8 cellular contexts compared by ENCODE assay signal in the genomic region with DNA sequence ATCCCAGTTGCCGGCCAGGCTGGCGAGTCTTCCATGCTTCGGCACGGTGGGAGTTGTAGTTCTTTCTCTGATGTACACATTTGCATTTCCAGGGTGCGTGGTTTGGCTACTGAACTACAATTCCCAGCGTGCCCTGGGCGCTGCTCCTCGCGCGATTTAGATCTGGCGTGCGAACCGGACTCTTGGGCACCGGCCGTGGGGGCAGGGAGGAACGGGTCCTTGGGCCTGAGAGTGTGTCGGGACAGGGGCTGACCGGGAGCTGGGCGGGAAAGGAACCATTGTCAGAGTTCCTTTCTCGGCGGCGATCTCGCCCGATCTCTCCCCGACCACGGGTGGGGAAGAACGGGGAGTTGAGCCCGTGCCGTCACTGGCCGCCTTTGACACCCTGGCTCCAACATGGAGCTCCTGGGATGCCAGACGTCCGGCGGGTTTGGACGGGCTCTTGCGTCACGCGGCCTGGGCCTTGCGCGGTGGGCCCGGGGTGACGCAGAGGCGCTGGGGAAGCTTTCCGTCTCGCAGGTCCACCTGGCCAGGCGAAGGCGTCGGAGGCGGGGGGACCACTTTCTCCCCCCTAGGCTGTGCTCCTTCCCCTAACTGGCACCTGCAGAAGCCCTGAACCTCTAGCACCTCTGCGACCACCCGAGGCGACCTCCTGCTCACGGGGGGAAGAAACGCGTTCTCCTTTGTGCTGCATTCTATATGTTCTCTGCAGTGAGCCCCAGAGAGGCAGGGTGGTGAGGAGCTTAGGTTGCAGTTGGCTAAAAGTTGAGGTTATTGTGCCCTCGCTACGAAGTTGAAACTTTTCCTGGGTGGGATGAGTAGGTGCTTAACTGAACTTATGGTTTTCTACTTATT. TPM values are rescaled to one million over a fixed set of nuclear protein-coding genes. Genes with fewer than 3 reads are reported as not detected.
A peak's percentile ranks its signal among the peaks of the same experiment; 100 is the strongest.
DNase-seq lines count a peak whose midpoint lies in the region; ATAC-seq and TF ChIP-seq lines count a peak whose summit lies in the region.

No MANE protein-coding gene starts in this region.

- in situ Hi-C loops in GM13977 (cut with MboI; ENCODE audit: low pct_unique_long_range_greater_than_20kb, low sequenced_read_pairs, unreplicated experiment) = no loop called here

- peak overlapping the region; percentile 97 to 98 for H3K27ac Mint-ChIP-seq in T-cell

- peaks cover 13% of the 10 kb centered on the region for H3K79me2 ChIP-seq in trophoblast cell (ENCODE audit: control insufficient read depth, insufficient read depth, low read length, poor library complexity)

- H3K27ac ChIP-seq in heart right ventricle = peak overlapping the region; percentile 91 to 99 (median 96)
- peak overlapping the region; percentile 63 for H3K27ac ChIP-seq in trophoblast cell (ENCODE audit: low read depth, low read length)
- H3K27ac ChIP-seq in tibial nerve = peak overlapping the region; percentile 99

- H3K27me3 ChIP-seq in heart right ventricle (no peaks in the 10 kb centered on the region), trophoblast cell (ENCODE audit: insufficient read depth, low read length) (no peaks in the 10 kb centered on the region), tibial nerve (no peaks in the 10 kb centered on the region)

- no peak for TF ChIP-seq CTCF in GM13977 (IDR thresholded peaks at IDR 0.05; ENCODE audit: extremely low read depth, insufficient read depth, missing control alignments)
- TF ChIP-seq CTCF in heart right ventricle (IDR thresholded peaks at IDR 0.05) = no peak
- TF ChIP-seq CTCF in tibial nerve (IDR thresholded peaks at IDR 0.05) = no peak

- H3K9me3 ChIP-seq in heart right ventricle (no peaks in the 10 kb centered on the region), trophoblast cell (ENCODE audit: insufficient read depth, low read depth, low read length) (no peaks in the 10 kb centered on the region), tibial nerve (no peaks in the 10 kb centered on the region)

- peak overlapping the region; percentile 94 to 99 (median 99) for H3K4me3 Mint-ChIP-seq in T-cell

- H2BK5ac ChIP-seq in trophoblast cell (ENCODE audit: low read depth, low read length, poor library complexity) = peak overlapping the region; percentile 53

- intact Hi-C loops in heart right ventricle (cut with DNase I) = loop anchor here in 3 of 10 donors (2.0 to 10.0 kb wide), 3 partner anchors 32 to 886 kb away; partner anchors contain the start of genes DOCK4 (in 1 of the 3), IMMP2L (in 1 of the 3) and ZNF277 (in 1 of the 3)

- H3K4me1 ChIP-seq in heart right ventricle = peaks cover 0 to 51% (median 45%) of the 10 kb centered on the region in 9 donors
- peaks cover 0 to 7% of the 10 kb centered on the region in 2 experiments for H3K4me1 ChIP-seq in trophoblast cell (ENCODE audit: control insufficient read depth in 1 of 2, insufficient read depth in 2 of 2, low read length in 2 of 2)
- peaks cover 0 to 46% (median 21%) of the 10 kb centered on the region in 4 donors for H3K4me1 ChIP-seq in tibial nerve

- peak overlapping the region; percentile 79 for H4K91ac ChIP-seq in trophoblast cell (ENCODE audit: low read depth, low read length)

- H3K9ac ChIP-seq in trophoblast cell (ENCODE audit: low read length) = peak overlapping the region; percentile 89

- ATAC-seq in HG02884 (IDR thresholded peaks at IDR 0.05; ENCODE audit: unreplicated experiment) = peak; percentile 79
- ATAC-seq in T-cell (replicated peaks in 1 of 4) = peak; percentile 79 to 85 (median 83)
- ATAC-seq in heart right ventricle = peak; percentile 88 to 93 (median 90)

- H3K4me2 ChIP-seq in trophoblast cell (ENCODE audit: low read length) = peak overlapping the region; percentile 79

- peak overlapping the region; percentile 71 for H3K18ac ChIP-seq in trophoblast cell (ENCODE audit: low read length)

- peaks cover 5% of the 10 kb centered on the region for H3K36me3 Mint-ChIP-seq in T-cell

- no peaks in the 10 kb centered on the region for H3K9me3 Mint-ChIP-seq in T-cell

- no peak overlapping the region for H2AK5ac ChIP-seq in trophoblast cell (ENCODE audit: low read length)

- H3K27me3 Mint-ChIP-seq in T-cell = no peaks in the 10 kb centered on the region

- peak overlapping the region; percentile 82 for H4K8ac ChIP-seq in trophoblast cell (ENCODE audit: low read depth, low read length)

- H2BK12ac ChIP-seq in trophoblast cell (ENCODE audit: low read length) = peak overlapping the region; percentile 12

- peak overlapping the region; percentile 77 to 97 (median 90) for H3K4me3 ChIP-seq in heart right ventricle
- H3K4me3 ChIP-seq in trophoblast cell (ENCODE audit: low read depth, low read length) = peak overlapping the region; percentile 95
- H3K4me3 ChIP-seq in tibial nerve = peak overlapping the region; percentile 81 to 100 (median 98)

- H3K14ac ChIP-seq in trophoblast cell (ENCODE audit: low read length) = peak overlapping the region; percentile 31

- no peak overlapping the region for H3K23ac ChIP-seq in trophoblast cell (ENCODE audit: low read length)

- H2BK120ac ChIP-seq in trophoblast cell (ENCODE audit: insufficient read depth, low read length, poor library complexity) = peak overlapping the region; percentile 5

- peak; percentile 92 for DNase-seq in GM13977 (ENCODE audit: low spot score)
- DNase-seq in NCI-H146 (lab: John Stamatoyannopoulos, UW) = peak; percentile 97
- DNase-seq in T-cell = peak; percentile 66 to 91 (median 84)
- peak; percentile 96 for DNase-seq in amniotic epithelial cell (ENCODE audit: low read depth)
- peak; percentile 91 to 97 for DNase-seq in heart right ventricle
- DNase-seq in trophoblast cell = peak; percentile 87 to 88
- DNase-seq in tibial nerve (ENCODE audit: low spot score in 2 of 2) = peak; percentile 91 to 94

- peak overlapping the region; percentile 95 for H3K4ac ChIP-seq in trophoblast cell (ENCODE audit: low read depth, low read length)

- H4K12ac ChIP-seq in trophoblast cell (ENCODE audit: low read depth, low read length) = peak overlapping the region; percentile 66

- 0 to 1% methylated on average over 56 of the region's 56 CpGs for WGBS in heart right ventricle, 2 donors
- WGBS in trophoblast cell (ENCODE audit: extremely low coverage, insufficient coverage, insufficient read length) = no CpG with 5 or more reads among the region's 56 CpGs
- WGBS in tibial nerve, 2 donors = 0 to 1% methylated on average over 30 to 46 of the region's 56 CpGs

- peak in 1 of 2 donors; percentile 44 for TF ChIP-seq EP300 in tibial nerve (IDR thresholded peaks at IDR 0.05)

- CTCF ChIA-PET in T-cell (lab: Charles Lee) = interaction anchor here (0.6 to 1.3 kb wide), 2 partner anchors 489 to 717 kb away, joined by 3 read pairs; a partner anchor contains a TSS

- peak overlapping the region; percentile 3 for H2AFZ ChIP-seq in trophoblast cell (ENCODE audit: insufficient read depth, low read length, poor library complexity)

- peaks cover 41 to 58% (median 46%) of the 10 kb centered on the region in 3 donors for H3K4me1 Mint-ChIP-seq in T-cell

- POLR2A ChIA-PET in T-cell (lab: Charles Lee) = interaction anchor here (0.6 to 4.8 kb wide), 13 partner anchors 8 to 489 kb away, joined by 3 to 37 read pairs (median 6); a partner anchor contains a TSS

- peak in 1 of 2 donors; percentile 32 for TF ChIP-seq POLR2A in tibial nerve (IDR thresholded peaks at IDR 0.05)

- H3K36me3 ChIP-seq in heart right ventricle (peaks cover 0 to 10% (median 5%) of the 10 kb centered on the region in 9 donors), trophoblast cell (ENCODE audit: control insufficient read depth in 1 of 2, insufficient read depth in 2 of 2, low read length in 2 of 2) (peaks cover 0 to 2% of the 10 kb centered on the region in 2 experiments), tibial nerve (peaks cover 0 to 5% (median 0%) of the 10 kb centered on the region in 3 donors)

- H3K79me1 ChIP-seq in trophoblast cell (ENCODE audit: low read length) = peaks cover 11% of the 10 kb centered on the region

RNA-seq across cellular contexts. Expression of gene IFRD1, which starts 0.8 kb away (rescaled TPM):
- total RNA-seq in T-cell (100 to 1,000 TPM in 2 of 5 donors, 10 to 100 TPM in 3; 45.0 to 268 (median 52.1) TPM), heart right ventricle (10 to 100 TPM; 17.5 to 94.6 (median 26.2) TPM), tibial nerve (100 to 1,000 TPM in 2 of 4 donors, 10 to 100 TPM in 2; 85.2 to 116 (median 102) TPM)
- polyA plus RNA-seq in heart right ventricle = 10 to 100 TPM; 70.7 to 78.5 TPM
- polyA plus RNA-seq in trophoblast cell (2013) = 271 and 280 TPM in 2 replicates

RNA-seq across cellular contexts. Expression of gene LSMEM1, which starts 29.8 kb away (rescaled TPM):
- total RNA-seq in T-cell (1 to 10 TPM; 1.4 to 2.9 (median 1.6) TPM), heart right ventricle (10 to 100 TPM in 1 of 10 donors, 1 to 10 TPM in 9; 1.1 to 11.6 (median 4.8) TPM), tibial nerve (1 to 10 TPM in 3 of 4 donors, under 1 TPM in 1; 0.78 to 5.4 (median 2.2) TPM)
- 1 to 10 TPM in 1 of 2 donors, under 1 TPM in 1; 0.65 to 4.2 TPM for polyA plus RNA-seq in heart right ventricle
- polyA plus RNA-seq in trophoblast cell (2013) = 1.5 and 1.7 TPM in 2 replicates

Comparison
In these comparisons a context has a peak if more than half of its experiments do, and no peak if none do; other contexts are left out.
1. Peak in every context shown above with its lines: DNase-seq, ATAC-seq, H3K4me3 ChIP-seq and H3K27ac ChIP-seq.